In genomic region chr17:30992551-30992950, GRCh38 we compare ENCODE assay signal across 1 cellular context.
TF ChIP-seq lines count a peak whose summit lies in the region.

No MANE protein-coding gene starts in this region.

TF ChIP-seq in A549, 52 proteins besides CTCF, POLR2A, EP300 and RAD21 (continued from another document):
- TF ChIP-seq REST (IDR thresholded peaks at IDR 0.05) (no peak), MAX (IDR thresholded peaks at IDR 0.05) (no peak), NR3C1 (IDR thresholded peaks at IDR 0.05) (no peak), TP53 (CRISPR knock-in tag; IDR thresholded peaks at IDR 0.05) (no peak), E2F6 (IDR thresholded peaks at IDR 0.05; ENCODE audit: borderline replicate concordance, low read depth) (no peak), SMC3 (IDR thresholded peaks at IDR 0.05) (no peak), HES2 (IDR thresholded peaks at IDR 0.05) (no peak)
